Comparison of ENCODE assay signal across 25 cellular contexts in genomic region chr18:67486534-67486933, GRCh38.
"Had no signal": no experiment of that assay in that cellular context is flagged by ENCODE, and none has a peak within 500 bp of the region (broad histone marks: within the 10 kb centered on the region; RNA-seq: fewer than 3 reads in every experiment).

No MANE protein-coding gene starts in this region.

- H3K27me3 ChIP-seq: colonic mucosa, esophagus squamous epithelium, gastrocnemius medialis, heart right ventricle, left lung had no signal

- H3K27ac ChIP-seq: colonic mucosa, epithelial cell of prostate, esophagus squamous epithelium, gastrocnemius medialis, heart right ventricle, left lung, lower lobe of right lung had no signal

- H3K9me3 Mint-ChIP-seq: dendritic cell treated with granulocyte-macrophage colony-stimulating factor and Interleukin-4, amounts not matched to agents 40 ng/mL and 50 ng/mL, for 4 days; mesothelial cell of epicardium; naive B cell; naive thymus-derived CD8-positive, alpha-beta T cell had no signal

- H3K4me1 ChIP-seq: colonic mucosa, esophagus squamous epithelium, gastrocnemius medialis, heart right ventricle, left lung, lower lobe of right lung had no signal

- H3K4me1 Mint-ChIP-seq: naive B cell had no signal

- H3K4me3 ChIP-seq: colonic mucosa, esophagus squamous epithelium, gastrocnemius medialis, heart right ventricle, left lung, lower lobe of right lung, mucosa of descending colon had no signal

- DNase-seq: colonic mucosa; cortex of kidney; effector CD4-positive, alpha-beta T cell; effector memory CD4-positive, alpha-beta T cell; erythroblast; esophagus squamous epithelium; foreskin fibroblast; foreskin melanocyte; gastrocnemius medialis; glutamatergic neuron; head of caudate nucleus; heart right ventricle; hippocampal formation; left cardiac atrium; left lung; left ventricle myocardium superior; lower lobe of right lung; mesenchymal stem cell; mucosa of descending colon; naive B cell; naive thymus-derived CD8-positive, alpha-beta T cell had no signal

- H3K36me3 Mint-ChIP-seq: mesothelial cell of epicardium, naive B cell had no signal

- H3K4me3 Mint-ChIP-seq: dendritic cell treated with granulocyte-macrophage colony-stimulating factor and Interleukin-4, amounts not matched to agents 40 ng/mL and 50 ng/mL, for 4 days; mesothelial cell of epicardium; naive B cell; naive thymus-derived CD8-positive, alpha-beta T cell had no signal

- ATAC-seq: esophagus mucosa; gastrocnemius medialis; heart right ventricle; left cardiac atrium; left lung; left ventricle myocardium superior; lower lobe of right lung; mucosa of descending colon; naive thymus-derived CD8-positive, alpha-beta T cell had no signal

- H3K27me3 Mint-ChIP-seq: dendritic cell treated with granulocyte-macrophage colony-stimulating factor and Interleukin-4, amounts not matched to agents 40 ng/mL and 50 ng/mL, for 4 days had no signal

- H3K36me3 ChIP-seq: colonic mucosa, esophagus squamous epithelium, gastrocnemius medialis, heart right ventricle, left lung, lower lobe of right lung had no signal

- H3K27ac Mint-ChIP-seq: dendritic cell treated with granulocyte-macrophage colony-stimulating factor and Interleukin-4, amounts not matched to agents 40 ng/mL and 50 ng/mL, for 4 days; mesothelial cell of epicardium; naive B cell; naive thymus-derived CD8-positive, alpha-beta T cell had no signal

- H3K9me3 ChIP-seq: colonic mucosa, esophagus squamous epithelium, gastrocnemius medialis, heart right ventricle, left lung, lower lobe of right lung, mucosa of descending colon had no signal
